In the genomic region with DNA sequence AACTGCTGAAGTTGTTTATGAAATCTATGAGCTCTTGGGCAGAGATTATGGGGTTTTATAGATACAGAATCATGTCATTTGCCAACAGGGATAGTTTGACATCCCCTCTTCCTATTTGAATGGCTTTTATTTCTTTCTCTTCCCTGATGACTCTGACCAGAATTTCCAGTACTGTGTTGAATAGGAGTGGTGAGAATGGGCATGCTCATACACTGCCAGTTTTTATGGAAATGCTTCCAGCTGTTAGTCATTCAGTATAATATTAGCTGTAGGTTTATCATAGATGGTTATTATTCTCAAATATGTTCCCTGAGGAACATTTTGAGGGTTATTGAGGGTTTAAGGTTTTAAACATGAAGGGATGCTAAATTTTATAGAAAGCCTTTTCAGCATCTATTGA, we compare ENCODE assay signal across 25 cellular contexts.
A peak's percentile ranks its signal among the peaks of the same experiment; 100 is the strongest.
DNase-seq lines count a peak whose midpoint lies in the region; ATAC-seq and TF ChIP-seq lines count a peak whose summit lies in the region.
"Had no signal": no experiment of that assay in that cellular context is flagged by ENCODE, and none has a peak within 500 bp of the region (broad histone marks: within the 10 kb centered on the region; RNA-seq: fewer than 3 reads in every experiment).

No MANE protein-coding gene starts in this region.

- BruUV-seq in PC-3 (replicated peaks; lab: Mats Ljungman, UMichigan), result no TSS peak

- no peaks in the 10 kb centered on the region for H3K9me2 ChIP-seq in PC-3 (replicated peaks; ENCODE audit: low read length)
- H3K9me2 ChIP-seq in Karpas-422 (replicated peaks; ENCODE audit: insufficient read depth, low read length), result no peaks in the 10 kb centered on the region

- H3K9me3 ChIP-seq in PC-3 (ENCODE audit: low read length), result no peaks in the 10 kb centered on the region
- H3K9me3 ChIP-seq in RWPE2 (ENCODE audit: severe bottlenecking), result no peaks in the 10 kb centered on the region
- H3K9me3 ChIP-seq in psoas muscle, result no peaks in the 10 kb centered on the region
- peaks cover 14% of the 10 kb centered on the region for H3K9me3 ChIP-seq in Karpas-422 (ENCODE audit: low read length)
- no peaks in the 10 kb centered on the region for H3K9me3 ChIP-seq in body of pancreas
- H3K9me3 ChIP-seq: A549; BLaER1 treated with 17β-estradiol and CSF1 and Interleukin-3, amounts not matched to agents 10 nM and 100 nM; Caco-2 had no signal

- H3K36me3 ChIP-seq in PC-3 (ENCODE audit: low read depth, low read length) (no peaks in the 10 kb centered on the region), RWPE2 (ENCODE audit: low read depth) (no peaks in the 10 kb centered on the region), psoas muscle (ENCODE audit: insufficient read depth in 1 of 2, low read depth in 1 of 2) (no peaks in the 10 kb centered on the region), Karpas-422 (ENCODE audit: insufficient read depth, low read length) (no peaks in the 10 kb centered on the region), body of pancreas (replicated peaks in 1 of 2; ENCODE audit: insufficient read depth in 1 of 2, low read depth in 2 of 2) (no peaks in the 10 kb centered on the region)
- H3K36me3 ChIP-seq: BLaER1 treated with 17β-estradiol and CSF1 and Interleukin-3, amounts not matched to agents 10 nM and 100 nM had no signal

- CTCF ChIA-PET in PC-3 (lab: Charles Lee), result no interaction called here

- TF ChIP-seq CTCF in PC-3 (conservative IDR thresholded peaks at IDR 0.05; ENCODE audit: low read depth, low read length) (no peak), RWPE2 (IDR thresholded peaks at IDR 0.05; ENCODE audit: poor library complexity, severe bottlenecking) (no peak), epithelial cell of esophagus (IDR thresholded peaks at IDR 0.05; ENCODE audit: insufficient read depth, low read depth, low read length, missing control alignments) (no peak), psoas muscle (IDR thresholded peaks at IDR 0.05) (no peak), body of pancreas (IDR thresholded peaks at IDR 0.05) (no peak)

- H3K4me1 ChIP-seq in PC-3 (ENCODE audit: insufficient read depth, low read length), result no peaks in the 10 kb centered on the region
- H3K4me1 ChIP-seq in RWPE2 (ENCODE audit: insufficient read depth, poor library complexity, severe bottlenecking), result no peaks in the 10 kb centered on the region
- H3K4me1 ChIP-seq in psoas muscle, result no peaks in the 10 kb centered on the region
- H3K4me1 ChIP-seq in Karpas-422 (ENCODE audit: low read length), result no peaks in the 10 kb centered on the region
- H3K4me1 ChIP-seq in body of pancreas, result no peaks in the 10 kb centered on the region
- H3K4me1 ChIP-seq: A549; BLaER1 treated with 17β-estradiol and CSF1 and Interleukin-3, amounts not matched to agents 10 nM and 100 nM; Caco-2 had no signal

- no peak overlapping the region for H3K4me3 ChIP-seq in PC-3 (ENCODE audit: low read length)
- H3K4me3 ChIP-seq in RWPE2 (ENCODE audit: severe bottlenecking), result no peak overlapping the region
- no peak overlapping the region for H3K4me3 ChIP-seq in epithelial cell of esophagus (ENCODE audit: low read length)
- H3K4me3 ChIP-seq in psoas muscle, result no peak overlapping the region
- H3K4me3 ChIP-seq in Karpas-422 (ENCODE audit: low read length), result no peak overlapping the region
- H3K4me3 ChIP-seq in body of pancreas, result no peak overlapping the region
- H3K4me3 ChIP-seq: A549; BLaER1 treated with 17β-estradiol and CSF1 and Interleukin-3, amounts not matched to agents 10 nM and 100 nM; GM12878 had no signal

- H3K79me2 ChIP-seq in PC-3 (ENCODE audit: low read length), result no peaks in the 10 kb centered on the region
- no peaks in the 10 kb centered on the region for H3K79me2 ChIP-seq in Karpas-422 (ENCODE audit: low read length)

- no peaks in the 10 kb centered on the region; the same call in 1 of the 2 replicates for H4K20me1 ChIP-seq in PC-3 (ENCODE audit: low read length)
- no peaks in the 10 kb centered on the region for H4K20me1 ChIP-seq in Karpas-422 (ENCODE audit: insufficient read depth, low read depth, low read length)
- H4K20me1 ChIP-seq: BLaER1 treated with 17β-estradiol and CSF1 and Interleukin-3, amounts not matched to agents 10 nM and 100 nM had no signal

- H3K9ac ChIP-seq in PC-3 (ENCODE audit: low read length) (no peak overlapping the region), Karpas-422 (ENCODE audit: low read length) (no peak overlapping the region)
- H3K9ac ChIP-seq: BLaER1 treated with 17β-estradiol and CSF1 and Interleukin-3, amounts not matched to agents 10 nM and 100 nM had no signal

- TF ChIP-seq POLR2A in body of pancreas (IDR thresholded peaks at IDR 0.05), result no peak

- ATAC-seq in PC-3 (peak; percentile 65), RWPE2 (ENCODE audit: low read depth) (peak; percentile 48; the same call in 1 of the 3 replicates), esophagus mucosa (peak; percentile 87), psoas muscle (no peak), body of pancreas (no peak)
- ATAC-seq: A549; CD8-positive, alpha-beta T cell; GM12878 had no signal

- peak; percentile 32 for DNase-seq in PC-3
- no peak for DNase-seq in RWPE2 (ENCODE audit: low spot score)
- DNase-seq in epithelial cell of esophagus (ENCODE audit: low read depth), result peak; percentile 76
- DNase-seq in psoas muscle, result no peak
- DNase-seq in Karpas-422, result no peak
- no peak for DNase-seq in NCI-H187 treated with DMSO at 0.1 percent for 48 hours (lab: John Stamatoyannopoulos, UW)
- DNase-seq in body of pancreas, result no peak
- DNase-seq: 8988T; AML-193; Caco-2; Calu3; CD4-positive, alpha-beta T cell; CD8-positive, alpha-beta T cell; DMS 273 treated with DMSO at 0.1 percent for 48 hours; DMS153; DMS53; DMS79; DND-41; EL; GDM1 had no signal

- H2AFZ ChIP-seq in PC-3 (ENCODE audit: low read length) (no peak overlapping the region), Karpas-422 (ENCODE audit: low read length) (no peak overlapping the region)

- no peaks in the 10 kb centered on the region for H3F3A ChIP-seq in PC-3 (ENCODE audit: low read length, unreplicated experiment)

- H3K27me3 ChIP-seq in PC-3 (ENCODE audit: low read length), result no peaks in the 10 kb centered on the region
- no peaks in the 10 kb centered on the region for H3K27me3 ChIP-seq in RWPE2 (ENCODE audit: insufficient read depth, poor library complexity, severe bottlenecking)
- H3K27me3 ChIP-seq in psoas muscle (ENCODE audit: insufficient read depth in 3 of 3, low read length in 2 of 3), result no peaks in the 10 kb centered on the region
- no peaks in the 10 kb centered on the region for H3K27me3 ChIP-seq in Karpas-422 (ENCODE audit: low read length)
- no peaks in the 10 kb centered on the region for H3K27me3 ChIP-seq in body of pancreas
- H3K27me3 ChIP-seq: BLaER1 treated with 17β-estradiol and CSF1 and Interleukin-3, amounts not matched to agents 10 nM and 100 nM had no signal

- no peak overlapping the region for H3K4me2 ChIP-seq in PC-3 (ENCODE audit: low read length)
- no peak overlapping the region for H3K4me2 ChIP-seq in Karpas-422 (ENCODE audit: low read depth, low read length, poor library complexity, severe bottlenecking)
- H3K4me2 ChIP-seq: A549; BLaER1 treated with 17β-estradiol and CSF1 and Interleukin-3, amounts not matched to agents 10 nM and 100 nM had no signal

- POLR2A ChIA-PET in PC-3 (lab: Charles Lee; ENCODE audit: unreplicated experiment), result no interaction called here

- intact Hi-C loops in PC-3 (cut with micrococcal nuclease) (no loop called here), psoas muscle (cut with DNase I) (no loop called here), body of pancreas (cut with DNase I) (no loop called here)

- H3K27ac ChIP-seq in PC-3 (ENCODE audit: low read length), result no peak overlapping the region
- no peak overlapping the region for H3K27ac ChIP-seq in RWPE2 (ENCODE audit: poor library complexity, severe bottlenecking)
- H3K27ac ChIP-seq in psoas muscle, result no peak overlapping the region
- no peak overlapping the region for H3K27ac ChIP-seq in Karpas-422 (ENCODE audit: low read length)
- H3K27ac ChIP-seq in body of pancreas, result no peak overlapping the region
- H3K27ac ChIP-seq: A549; BLaER1 treated with 17β-estradiol and CSF1 and Interleukin-3, amounts not matched to agents 10 nM and 100 nM; C4-2B had no signal

Comparison
In these comparisons a context has a peak if more than half of its experiments do, and no peak if none do; other contexts are left out.
1. ATAC-seq: peak in PC-3 (single experiment), RWPE2 (single experiment) and esophagus mucosa (single experiment); none in psoas muscle (0 of 4) and body of pancreas (single experiment).
2. DNase-seq: peak in PC-3 (single experiment) and epithelial cell of esophagus (single experiment); none in RWPE2 (single experiment), psoas muscle (0 of 2), Karpas-422 (single experiment), NCI-H187 treated with DMSO at 0.1 percent for 48 hours (single experiment) and body of pancreas (0 of 4).